ENCODE assay signal across 1 cellular context in genomic region chr2:173955867-173956266, GRCh38.
TF ChIP-seq lines count a peak whose summit lies in the region.

No MANE protein-coding gene starts in this region.

TF ChIP-seq in HepG2, 621 proteins besides CTCF, POLR2A, EP300 and RAD21:
- peak; percentile 29 for TF ChIP-seq MAFF (IDR thresholded peaks at IDR 0.05; ENCODE audit: low read depth, low read length)
- peak; percentile 58 to 69 for TF ChIP-seq MAFK (conservative IDR thresholded peaks at IDR 0.05 in 1 of 2, IDR thresholded peaks at IDR 0.05 in 1 of 2; ENCODE audit: low read length in 2 of 2)
- TF ChIP-seq SP1 (IDR thresholded peaks at IDR 0.05), result no peak
- TF ChIP-seq SP1 (CRISPR knock-in tag; IDR thresholded peaks at IDR 0.05), result no peak
